Comparison of ENCODE assay signal across 8 cellular contexts in genomic region chr12:68899251-68899771, GRCh38. TPM values are rescaled to one million over a fixed set of nuclear protein-coding genes. Genes with fewer than 3 reads are reported as not detected.
DNase-seq lines count a peak whose midpoint lies in the region; ATAC-seq and TF ChIP-seq lines count a peak whose summit lies in the region.

No MANE protein-coding gene starts in this region.

- peak; percentile 69 for TF ChIP-seq CTCF in astrocyte of the spinal cord (IDR thresholded peaks at IDR 0.05; ENCODE audit: low read depth, low read length)
- peak; percentile 78 for TF ChIP-seq CTCF in liver (IDR thresholded peaks at IDR 0.05; ENCODE audit: low read depth, low read length, missing input control)
- no peak for TF ChIP-seq CTCF in natural killer cell (IDR thresholded peaks at IDR 0.05)

- H3K79me2 ChIP-seq in ACC112 (ENCODE audit: control insufficient read depth, insufficient read depth, low read length, unreplicated experiment), result peaks cover 5% of the 10 kb centered on the region

- H3K4me1 ChIP-seq in ACC112 (ENCODE audit: control insufficient read depth, insufficient read depth, low read length, unreplicated experiment), result peaks cover 43% of the 10 kb centered on the region
- H3K4me1 ChIP-seq in liver (ENCODE audit: control insufficient read depth in 4 of 4, insufficient read depth in 4 of 4, low read length in 3 of 4), result peaks cover 10 to 56% (median 28%) of the 10 kb centered on the region in 4 donors

- H3K9ac ChIP-seq in liver (ENCODE audit: low read depth in 1 of 2, low read length in 2 of 2), result no peak overlapping the region

- WGBS in liver, result 18% methylated on average over 4 of the region's 4 CpGs

- H3K4me3 Mint-ChIP-seq in natural killer cell, result no peak overlapping the region

- H3K27ac Mint-ChIP-seq in natural killer cell, result no peak overlapping the region

- no peak overlapping the region for H3K4me3 ChIP-seq in ACC112 (ENCODE audit: low read depth, low read length)
- no peak overlapping the region for H3K4me3 ChIP-seq in astrocyte of the spinal cord (ENCODE audit: low read depth, low read length)
- no peak overlapping the region for H3K4me3 ChIP-seq in liver (ENCODE audit: low read depth in 1 of 3, low read length in 3 of 3)

- no peaks in the 10 kb centered on the region for H3K9me3 Mint-ChIP-seq in natural killer cell

- no peaks in the 10 kb centered on the region for H3K36me3 Mint-ChIP-seq in natural killer cell

- no peaks in the 10 kb centered on the region for H3K4me1 Mint-ChIP-seq in natural killer cell

- peaks cover 19 to 41% of the 10 kb centered on the region in 2 donors for H3K27me3 Mint-ChIP-seq in natural killer cell (ENCODE audit: low read depth in 2 of 2)

- peak; percentile 48 for DNase-seq in HS-27A (ENCODE audit: low read depth)
- DNase-seq in astrocyte of the spinal cord (ENCODE audit: low read depth, low spot score), result peak; percentile 79
- DNase-seq in ecto neural progenitor cell (ENCODE audit: low spot score), result no peak
- no peak for DNase-seq in natural killer cell

- peak overlapping the region; percentile 94 for H3K27ac ChIP-seq in ACC112 (ENCODE audit: low read depth, low read length)
- peak overlapping the region; percentile 79 to 85 for H3K27ac ChIP-seq in liver (ENCODE audit: low read depth in 1 of 2, low read length in 2 of 2)

- H3K27me3 ChIP-seq in ACC112 (ENCODE audit: insufficient read depth, low read length) (no peaks in the 10 kb centered on the region), liver (ENCODE audit: control insufficient read depth in 4 of 4, insufficient read depth in 4 of 4, low read length in 3 of 4) (no peaks in the 10 kb centered on the region)

- intact Hi-C loops in natural killer cell (cut with micrococcal nuclease), result no loop called here

- TF ChIP-seq RAD21 in liver (IDR thresholded peaks at IDR 0.05), result peak; percentile 94 to 99

- peak overlapping the region; percentile 27 for H2AFZ ChIP-seq in ACC112 (ENCODE audit: low read length, unreplicated experiment)

- ATAC-seq in GM19463 (IDR thresholded peaks at IDR 0.05; ENCODE audit: unreplicated experiment) (no peak), natural killer cell (no peak), HG03196 (IDR thresholded peaks at IDR 0.05; ENCODE audit: unreplicated experiment) (no peak)

- in situ Hi-C loops in astrocyte of the spinal cord (cut with HindIII; ENCODE audit: low sequenced_read_pairs), result no loop called here

- H3K36me3 ChIP-seq in ACC112 (ENCODE audit: insufficient read depth, low read length) (peaks cover 9% of the 10 kb centered on the region; the same call in 1 of the 2 replicates), liver (ENCODE audit: control insufficient read depth in 4 of 4, insufficient read depth in 3 of 4, low read depth in 1 of 4, low read length in 3 of 4) (no peaks in the 10 kb centered on the region)

- no peaks in the 10 kb centered on the region for H3K9me3 ChIP-seq in liver (ENCODE audit: control insufficient read depth in 4 of 4, low read length in 3 of 4)

TF ChIP-seq in liver, 16 proteins besides CTCF, POLR2A, EP300 and RAD21:
- TF ChIP-seq GABPA (IDR thresholded peaks at IDR 0.05 in 1 of 2, conservative IDR thresholded peaks at IDR 0.05 in 1 of 2) (no peak), YY1 (IDR thresholded peaks at IDR 0.05) (peak; percentile 75), REST (IDR thresholded peaks at IDR 0.05) (peak; percentile 54), EGR1 (IDR thresholded peaks at IDR 0.05; ENCODE audit: low read depth in 2 of 2) (no peak), RXRA (IDR thresholded peaks at IDR 0.05) (peak; percentile 65 to 79), TAF1 (conservative IDR thresholded peaks at IDR 0.05) (no peak), HNF4A (conservative IDR thresholded peaks at IDR 0.05) (peak; percentile 53 to 57), JUND (IDR thresholded peaks at IDR 0.05) (peak; percentile 33 to 67), SP1 (IDR thresholded peaks at IDR 0.05) (peak; percentile 79), FOXA2 (IDR thresholded peaks at IDR 0.05) (peak; percentile 51), HNF4G (IDR thresholded peaks at IDR 0.05) (no peak), NR2F2 (IDR thresholded peaks at IDR 0.05) (peak; percentile 84), ATF3 (IDR thresholded peaks at IDR 0.05) (peak; percentile 44)
- TF ChIP-seq, protein P1, sequence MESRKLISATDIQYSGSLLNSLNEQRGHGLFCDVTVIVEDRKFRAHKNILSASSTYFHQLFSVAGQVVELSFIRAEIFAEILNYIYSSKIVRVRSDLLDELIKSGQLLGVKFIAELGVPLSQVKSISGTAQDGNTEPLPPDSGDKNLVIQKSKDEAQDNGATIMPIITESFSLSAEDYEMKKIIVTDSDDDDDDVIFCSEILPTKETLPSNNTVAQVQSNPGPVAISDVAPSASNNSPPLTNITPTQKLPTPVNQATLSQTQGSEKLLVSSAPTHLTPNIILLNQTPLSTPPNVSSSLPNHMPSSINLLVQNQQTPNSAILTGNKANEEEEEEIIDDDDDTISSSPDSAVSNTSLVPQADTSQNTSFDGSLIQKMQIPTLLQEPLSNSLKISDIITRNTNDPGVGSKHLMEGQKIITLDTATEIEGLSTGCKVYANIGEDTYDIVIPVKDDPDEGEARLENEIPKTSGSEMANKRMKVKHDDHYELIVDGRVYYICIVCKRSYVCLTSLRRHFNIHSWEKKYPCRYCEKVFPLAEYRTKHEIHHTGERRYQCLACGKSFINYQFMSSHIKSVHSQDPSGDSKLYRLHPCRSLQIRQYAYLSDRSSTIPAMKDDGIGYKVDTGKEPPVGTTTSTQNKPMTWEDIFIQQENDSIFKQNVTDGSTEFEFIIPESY (IDR thresholded peaks at IDR 0.05), result peak; percentile 16
- TF ChIP-seq, protein P2, sequence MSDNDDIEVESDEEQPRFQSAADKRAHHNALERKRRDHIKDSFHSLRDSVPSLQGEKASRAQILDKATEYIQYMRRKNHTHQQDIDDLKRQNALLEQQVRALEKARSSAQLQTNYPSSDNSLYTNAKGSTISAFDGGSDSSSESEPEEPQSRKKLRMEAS (IDR thresholded peaks at IDR 0.05), result peak; percentile 82

RNA-seq across cellular contexts. Expression of gene CPM, which starts 33.7 kb away (rescaled TPM):
- 10 to 100 TPM; 22.7 to 65.0 TPM for total RNA-seq in liver
- polyA plus RNA-seq in liver, result 10 to 100 TPM; 14.2 to 25.4 TPM
- 1 to 10 TPM in 1 of 3 donors, under 1 TPM in 2; 0.25 to 1.6 (median 0.68) TPM for total RNA-seq in natural killer cell

Comparison
In these comparisons a context has a peak if more than half of its experiments do, and no peak if none do; other contexts are left out.
1. DNase-seq: peak in HS-27A (single experiment) and astrocyte of the spinal cord (single experiment); none in ecto neural progenitor cell (single experiment) and natural killer cell (single experiment).
2. RNA of gene CPM, which starts 33.7 kb away (total RNA-seq): 22.7 to 65.0 TPM in liver; 0.25 to 1.6 TPM in natural killer cell; every median in the first group is over 4 times any median in the second.